In the genomic region with DNA sequence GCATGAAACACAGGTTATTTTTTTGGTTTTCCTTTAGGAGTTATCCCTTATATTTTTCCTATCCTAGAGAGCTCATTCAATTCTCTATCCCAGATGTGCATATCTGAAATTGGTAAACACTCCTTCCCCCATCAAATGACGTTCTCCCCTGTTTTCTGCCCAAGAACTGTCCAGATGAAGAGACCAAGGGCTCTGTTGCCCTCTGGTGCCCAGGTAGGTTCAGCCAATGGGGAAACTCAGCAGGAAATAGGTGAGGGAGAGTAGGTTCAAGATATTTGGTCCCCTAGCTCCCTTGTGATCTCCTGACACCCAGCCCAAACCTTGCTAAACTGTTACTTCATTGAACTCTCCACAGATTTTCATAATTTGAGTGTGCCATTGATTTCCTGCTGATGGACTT, we compare ENCODE assay signal across 14 cellular contexts. TPM values are rescaled to one million over a fixed set of nuclear protein-coding genes. Genes with fewer than 3 reads are reported as not detected.
DNase-seq lines count a peak whose midpoint lies in the region; ATAC-seq and TF ChIP-seq lines count a peak whose summit lies in the region.
"Had no signal": no experiment of that assay in that cellular context is flagged by ENCODE, and none has a peak within 500 bp of the region (broad histone marks: within the 10 kb centered on the region; RNA-seq: fewer than 3 reads in every experiment).

No MANE protein-coding gene starts in this region.

- H3K36me3 ChIP-seq in MM.1S (replicated peaks; ENCODE audit: insufficient read depth, low read length) (no peaks in the 10 kb centered on the region), stomach (no peaks in the 10 kb centered on the region)
- H3K36me3 ChIP-seq: thyroid gland had no signal

- no peaks in the 10 kb centered on the region for H3F3A ChIP-seq in MM.1S (ENCODE audit: insufficient read depth, low read length)

- peak; percentile 19 for ATAC-seq in GM21723 (IDR thresholded peaks at IDR 0.05; ENCODE audit: unreplicated experiment)
- peak; percentile 38 for ATAC-seq in left colon
- ATAC-seq in HG03469 (IDR thresholded peaks at IDR 0.05; ENCODE audit: unreplicated experiment) = no peak
- ATAC-seq: CD8-positive, alpha-beta T cell had no signal

- no peak overlapping the region for H3K9ac ChIP-seq in MM.1S (ENCODE audit: low read length)

- H3K4me1 ChIP-seq in MM.1S (ENCODE audit: low read length) = peaks cover 11% of the 10 kb centered on the region
- peaks cover 0 to 5% (median 0%) of the 10 kb centered on the region in 4 donors for H3K4me1 ChIP-seq in stomach

- no peak overlapping the region for H3K4me2 ChIP-seq in MM.1S (ENCODE audit: low read depth, low read length)

- WGBS in stomach, 5 donors = 22 to 50% (median 27%) methylated on average over 1 of the region's 1 CpG

- H3K27me3 ChIP-seq in MM.1S (replicated peaks; ENCODE audit: insufficient read depth, low read length) (no peaks in the 10 kb centered on the region), stomach (no peaks in the 10 kb centered on the region)
- H3K27me3 ChIP-seq: thyroid gland had no signal

- no peaks in the 10 kb centered on the region for H3K79me2 ChIP-seq in MM.1S (ENCODE audit: low read length)

- no peaks in the 10 kb centered on the region for H4K20me1 ChIP-seq in MM.1S (ENCODE audit: insufficient read depth, low read length)

- intact Hi-C loops in left colon (cut with DNase I, micrococcal nuclease) = no loop called here
- intact Hi-C loops in stomach (cut with DNase I; ENCODE audit: low total_unique reads) = loop anchor here (10.0 kb wide), 1 partner anchor 97 kb away; no protein-coding TSS in a partner anchor

- no peak for TF ChIP-seq EP300 in stomach (IDR thresholded peaks at IDR 0.05)

- DNase-seq in MM.1S (no peak), left colon (no peak), stomach (no peak), C1 segment of cervical spinal cord (lab: John Stamatoyannopoulos, UW) (no peak), substantia nigra (lab: John Stamatoyannopoulos, UW) (no peak)
- DNase-seq: activated naive CD4-positive, alpha-beta T cell treated with Interleukin-2 at 50 U/mL for 16 hours; CD8-positive, alpha-beta T cell; NCI-H1417; nephron progenitor cell; stimulated activated CD4-positive, alpha-beta T cell treated with anti-CD3 and anti-CD28 coated beads, Interleukin-1b, Interleukin-23, amount 100 ng/mL, for 48 hours; thyroid gland had no signal

- no peaks in the 10 kb centered on the region for H3K9me3 ChIP-seq in MM.1S (replicated peaks; ENCODE audit: insufficient read depth, low read length)
- no peaks in the 10 kb centered on the region for H3K9me3 ChIP-seq in stomach
- H3K9me3 ChIP-seq: thyroid gland had no signal

- no peaks in the 10 kb centered on the region for H3K9me2 ChIP-seq in MM.1S (replicated peaks; ENCODE audit: insufficient read depth, low read length)

- H3K27ac ChIP-seq in MM.1S (ENCODE audit: low read length) (peak overlapping the region; percentile 10; the same call in 1 of the 2 replicates), stomach (no peak overlapping the region), substantia nigra (ENCODE audit: low read depth, low read length, poor library complexity, severe bottlenecking) (no peak overlapping the region)
- H3K27ac ChIP-seq: thyroid gland had no signal

- 0 out of 2 replicates have a peak overlapping the region, but pooled peaks have one; percentile 10 for H2AFZ ChIP-seq in MM.1S (ENCODE audit: low read length)

- H3K4me3 ChIP-seq in GM12875 (ENCODE audit: low read depth, low read length) = no peak overlapping the region
- H3K4me3 ChIP-seq in MM.1S (ENCODE audit: low read length) = no peak overlapping the region
- no peak overlapping the region for H3K4me3 ChIP-seq in stomach
- H3K4me3 ChIP-seq: thyroid gland had no signal

- no peak for TF ChIP-seq POLR2A in stomach (IDR thresholded peaks at IDR 0.05)

- TF ChIP-seq CTCF in GM12875 (IDR thresholded peaks at IDR 0.05; ENCODE audit: borderline replicate concordance, insufficient read depth, low read depth, low read length) (peak; percentile 18; the same call in 1 of the 2 replicates), MM.1S (IDR thresholded peaks at IDR 0.05; ENCODE audit: low read length) (peak; percentile 12), stomach (IDR thresholded peaks at IDR 0.05) (peak in 3 of 7 experiments; percentile 46 to 66 (median 58))

RNA-seq across cellular contexts. Expression of a gene that starts 14.1 kb away (rescaled TPM):
- total RNA-seq in left colon (10 to 100 TPM; 35.2 to 37.5 TPM), stomach (10 to 100 TPM in 3 of 5 donors, 1 to 10 TPM in 1, not detected in 1; 8.7 to 54.3 (median 12.7) TPM)
- polyA plus RNA-seq in stomach = 10 to 100 TPM; 29.6 to 66.7 (median 35.9) TPM
